ENCODE assay signal across 8 cellular contexts in genomic region chr11:2892215-2893020, GRCh38. TPM values are rescaled to one million over a fixed set of nuclear protein-coding genes. Genes with fewer than 3 reads are reported as not detected.
A peak's percentile ranks its signal among the peaks of the same experiment; 100 is the strongest.
DNase-seq lines count a peak whose midpoint lies in the region; ATAC-seq and TF ChIP-seq lines count a peak whose summit lies in the region.

No MANE protein-coding gene starts in this region.

- H3K36me3 ChIP-seq in colonic mucosa (no peaks in the 10 kb centered on the region), left lung (no peaks in the 10 kb centered on the region)

- H3K9ac ChIP-seq in colonic mucosa (ENCODE audit: low read depth in 2 of 2, low read length in 2 of 2): peak overlapping the region; percentile 64 to 69

- TF ChIP-seq CTCF in colonic mucosa (IDR thresholded peaks at IDR 0.05) (peak; percentile 90), left lung (IDR thresholded peaks at IDR 0.05) (peak; percentile 85 to 94)

- H3K9me3 ChIP-seq in colonic mucosa: no peaks in the 10 kb centered on the region
- no peaks in the 10 kb centered on the region for H3K9me3 ChIP-seq in left lung

- DNase-seq in NCI-H524 (lab: John Stamatoyannopoulos, UW): peak; percentile 42 to 46
- DNase-seq in NCI-H524 treated with DMSO at 0.1 percent for 48 hours (lab: John Stamatoyannopoulos, UW): no peak
- peak; percentile 38 for DNase-seq in NCI-H146 treated with DMSO at 0.1 percent for 48 hours (lab: John Stamatoyannopoulos, UW; ENCODE audit: unreplicated experiment)
- peak in 3 of 4 experiments; percentile 32 to 52 (median 41) for DNase-seq in activated CD4-positive, CD25-positive, alpha-beta regulatory T cell (lab: John Stamatoyannopoulos, UW)
- peak; percentile 72 for DNase-seq in colonic mucosa
- DNase-seq in left lung: peak in 1 of 2 donors; percentile 74
- peak in 2 of 3 experiments; percentile 35 to 50 for DNase-seq in stimulated activated CD4-positive, alpha-beta T cell treated with anti-CD3 and anti-CD28 coated beads, TNF-alpha, amount 100 ng/mL, for 4 hours (ENCODE audit: low read depth in 3 of 3)

- H3K4me1 ChIP-seq in colonic mucosa: peaks cover 10% of the 10 kb centered on the region
- H3K4me1 ChIP-seq in left lung: peaks cover 20 to 32% of the 10 kb centered on the region in 2 donors

- H3K27me3 ChIP-seq in colonic mucosa: no peaks in the 10 kb centered on the region
- peaks cover 0 to 7% of the 10 kb centered on the region in 2 donors for H3K27me3 ChIP-seq in left lung

- ATAC-seq in left lung (peak; percentile 73), GM18867 (IDR thresholded peaks at IDR 0.05; ENCODE audit: unreplicated experiment) (no peak)

- intact Hi-C loops in colonic mucosa (cut with DNase I): loop anchor here (5.0 to 10.0 kb wide), 2 partner anchors 40 to 698 kb away; no protein-coding TSS in a partner anchor
- intact Hi-C loops in left lung (cut with DNase I): no loop called here

- H3K4me3 ChIP-seq in colonic mucosa: peak overlapping the region; percentile 26
- H3K4me3 ChIP-seq in left lung: peak overlapping the region; percentile 34 to 39

- H3K27ac ChIP-seq in colonic mucosa (peak overlapping the region; percentile 2), left lung (peak overlapping the region; percentile 73 to 74)

RNA-seq across cellular contexts. Expression of gene CDKN1C, which starts 6.8 kb away (rescaled TPM):
- total RNA-seq in colonic mucosa (10 to 100 TPM; 10.9 to 18.2 TPM), left lung (10 to 100 TPM; 18.0 to 31.7 TPM)

RNA-seq across cellular contexts. Expression of gene PHLDA2, which starts 36.8 kb away (rescaled TPM):
- total RNA-seq in colonic mucosa (10 to 100 TPM; 31.6 to 41.6 TPM), left lung (10 to 100 TPM; 28.3 to 50.0 TPM)
